ENCODE assay signal across 12 cellular contexts in the genomic region with DNA sequence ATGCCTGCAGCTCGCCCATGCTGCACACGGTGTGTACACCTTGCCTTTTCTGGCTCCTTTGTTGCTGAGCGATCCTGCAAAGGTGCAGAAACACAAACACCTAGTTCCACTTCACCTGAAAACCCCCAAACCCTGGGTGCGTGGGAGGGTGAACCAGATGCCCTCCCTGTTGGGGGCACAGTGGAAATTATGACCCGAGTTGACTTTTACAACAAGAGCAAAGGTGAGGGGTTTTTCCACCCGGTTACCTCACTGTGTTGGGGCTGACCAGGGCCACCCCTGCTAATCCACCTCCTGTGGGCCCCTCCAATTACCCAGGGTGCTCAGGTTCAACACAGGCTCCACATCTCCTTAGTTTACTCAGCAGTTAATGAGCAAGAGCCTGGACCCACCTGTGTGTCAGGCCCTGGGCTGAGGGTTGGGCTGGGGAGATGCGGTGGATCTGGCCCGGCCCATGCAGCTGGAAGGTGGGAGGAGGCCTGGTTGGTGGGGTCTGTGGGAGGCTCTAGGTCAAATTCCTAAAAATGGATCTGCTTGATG. TPM values are rescaled to one million over a fixed set of nuclear protein-coding genes. Genes with fewer than 3 reads are reported as not detected.
DNase-seq lines count a peak whose midpoint lies in the region; ATAC-seq and TF ChIP-seq lines count a peak whose summit lies in the region.
"Had no signal": no experiment of that assay in that cellular context is flagged by ENCODE, and none has a peak within 500 bp of the region (broad histone marks: within the 10 kb centered on the region; RNA-seq: fewer than 3 reads in every experiment).

No MANE protein-coding gene starts in this region.

- no peaks in the 10 kb centered on the region for H3K36me3 ChIP-seq in left lung

- peaks cover 0 to 12% of the 10 kb centered on the region in 2 donors for H3K9me3 ChIP-seq in left lung

- peaks cover 6% of the 10 kb centered on the region for H3K36me3 Mint-ChIP-seq in activated CD4-positive, alpha-beta T cell treated with anti-CD3 and anti-CD28 coated beads for 36 hours (ENCODE audit: low read depth)
- H3K36me3 Mint-ChIP-seq in activated CD8-positive, alpha-beta memory T cell treated with anti-CD3 and anti-CD28 coated beads, Interleukin-2, amount 10 ng/mL, durations not matched to agents 7 days and 5 days: peaks cover 11% of the 10 kb centered on the region
- peaks cover 19% of the 10 kb centered on the region for H3K36me3 Mint-ChIP-seq in stimulated activated naive CD8-positive, alpha-beta T cell treated with anti-CD3 and anti-CD28 coated beads, Interleukin-15, Interleukin-2, amounts not matched to agents 100 ng/mL and 50 ng/mL, for 24 hours (ENCODE audit: low read depth)

- H3K4me1 Mint-ChIP-seq in activated CD4-positive, alpha-beta T cell treated with anti-CD3 and anti-CD28 coated beads for 36 hours: peaks cover 38% of the 10 kb centered on the region
- peaks cover 53% of the 10 kb centered on the region for H3K4me1 Mint-ChIP-seq in activated CD8-positive, alpha-beta memory T cell treated with anti-CD3 and anti-CD28 coated beads, Interleukin-2, amount 10 ng/mL, durations not matched to agents 7 days and 5 days
- H3K4me1 Mint-ChIP-seq in stimulated activated naive CD8-positive, alpha-beta T cell treated with anti-CD3 and anti-CD28 coated beads, Interleukin-15, Interleukin-2, amounts not matched to agents 100 ng/mL and 50 ng/mL, for 24 hours (ENCODE audit: low read depth): peaks cover 72% of the 10 kb centered on the region

- no peak for TF ChIP-seq CTCF in left lung (IDR thresholded peaks at IDR 0.05)

- H3K27me3 ChIP-seq in left lung: no peaks in the 10 kb centered on the region

- peak; percentile 62 for ATAC-seq in activated CD4-positive, alpha-beta T cell treated with anti-CD3 and anti-CD28 coated beads for 36 hours
- no peak for ATAC-seq in activated CD8-positive, alpha-beta memory T cell treated with anti-CD3 and anti-CD28 coated beads, Interleukin-2, amount 10 ng/mL, durations not matched to agents 7 days and 5 days
- ATAC-seq in left lung (no peak), GM18498 (IDR thresholded peaks at IDR 0.05; ENCODE audit: unreplicated experiment) (no peak), HG03097 (IDR thresholded peaks at IDR 0.05; ENCODE audit: low FRiP score, unreplicated experiment) (no peak)
- ATAC-seq: naive thymus-derived CD4-positive, alpha-beta T cell; PC-3 had no signal

- DNase-seq in activated CD4-positive, alpha-beta T cell treated with anti-CD3 and anti-CD28 coated beads for 36 hours: peak; percentile 65
- DNase-seq in activated CD4-positive, alpha-beta T cell treated with anti-CD3 and anti-CD28 coated beads, Interleukin-2, amount 50 U/mL, for 1 hour: no peak
- no peak for DNase-seq in activated CD8-positive, alpha-beta memory T cell treated with anti-CD3 and anti-CD28 coated beads, Interleukin-2, amount 10 ng/mL, durations not matched to agents 7 days and 5 days
- DNase-seq in left lung: no peak
- no peak for DNase-seq in NCI-H2029 treated with DMSO at 0.1 percent for 48 hours (lab: John Stamatoyannopoulos, UW)
- DNase-seq: DMS79, NCI-H2081 treated with DMSO at 0.1 percent for 48 hours, PC-3 had no signal

- POLR2A ChIA-PET in activated CD4-positive, alpha-beta T cell treated with anti-CD3 and anti-CD28 coated beads for 36 hours (lab: Charles Lee): no interaction called here

- no peak overlapping the region for H3K4me3 ChIP-seq in left lung

- peaks cover 7% of the 10 kb centered on the region for H3K9me3 Mint-ChIP-seq in activated CD4-positive, alpha-beta T cell treated with anti-CD3 and anti-CD28 coated beads for 36 hours (ENCODE audit: low read depth)
- peaks cover 7% of the 10 kb centered on the region for H3K9me3 Mint-ChIP-seq in activated CD8-positive, alpha-beta memory T cell treated with anti-CD3 and anti-CD28 coated beads, Interleukin-2, amount 10 ng/mL, durations not matched to agents 7 days and 5 days (ENCODE audit: low read depth)
- H3K9me3 Mint-ChIP-seq in stimulated activated naive CD8-positive, alpha-beta T cell treated with anti-CD3 and anti-CD28 coated beads, Interleukin-15, Interleukin-2, amounts not matched to agents 100 ng/mL and 50 ng/mL, for 24 hours: peaks cover 8% of the 10 kb centered on the region

- H3K27me3 Mint-ChIP-seq in activated CD4-positive, alpha-beta T cell treated with anti-CD3 and anti-CD28 coated beads for 36 hours: no peaks in the 10 kb centered on the region
- peaks cover 23% of the 10 kb centered on the region for H3K27me3 Mint-ChIP-seq in activated CD8-positive, alpha-beta memory T cell treated with anti-CD3 and anti-CD28 coated beads, Interleukin-2, amount 10 ng/mL, durations not matched to agents 7 days and 5 days
- peaks cover 10% of the 10 kb centered on the region for H3K27me3 Mint-ChIP-seq in stimulated activated naive CD8-positive, alpha-beta T cell treated with anti-CD3 and anti-CD28 coated beads, Interleukin-15, Interleukin-2, amounts not matched to agents 100 ng/mL and 50 ng/mL, for 24 hours

- H3K27ac ChIP-seq in left lung: peak overlapping the region; percentile 74 to 83

- peak overlapping the region; percentile 80 for H3K27ac Mint-ChIP-seq in activated CD4-positive, alpha-beta T cell treated with anti-CD3 and anti-CD28 coated beads for 36 hours
- H3K27ac Mint-ChIP-seq in activated CD8-positive, alpha-beta memory T cell treated with anti-CD3 and anti-CD28 coated beads, Interleukin-2, amount 10 ng/mL, durations not matched to agents 7 days and 5 days: peak overlapping the region; percentile 34
- peak overlapping the region; percentile 90 for H3K27ac Mint-ChIP-seq in stimulated activated naive CD8-positive, alpha-beta T cell treated with anti-CD3 and anti-CD28 coated beads, Interleukin-15, Interleukin-2, amounts not matched to agents 100 ng/mL and 50 ng/mL, for 24 hours

- H3K4me1 ChIP-seq in left lung: peaks cover 5 to 41% of the 10 kb centered on the region in 2 donors

- intact Hi-C loops in activated CD4-positive, alpha-beta T cell treated with anti-CD3 and anti-CD28 coated beads for 36 hours (cut with DNase I, micrococcal nuclease): loop anchor here in 1 of 2 experiments (2.0 kb wide), 1 partner anchor 14 kb away; no protein-coding TSS in a partner anchor
- intact Hi-C loops in left lung (cut with DNase I): no loop called here

- CTCF ChIA-PET in activated CD4-positive, alpha-beta T cell treated with anti-CD3 and anti-CD28 coated beads for 36 hours (lab: Charles Lee): interaction anchor here (1.3 kb wide), 1 partner anchor 40 kb away, joined by 4 read pairs; no protein-coding TSS in a partner anchor
- CTCF ChIA-PET in activated CD8-positive, alpha-beta memory T cell treated with anti-CD3 and anti-CD28 coated beads, Interleukin-2, amount 10 ng/mL, durations not matched to agents 7 days and 5 days (lab: Charles Lee): interaction anchor here (1.0 kb wide), 1 partner anchor 10 kb away, joined by 3 read pairs; no protein-coding TSS in a partner anchor

- no peak overlapping the region for H3K4me3 Mint-ChIP-seq in activated CD4-positive, alpha-beta T cell treated with anti-CD3 and anti-CD28 coated beads for 36 hours
- H3K4me3 Mint-ChIP-seq in activated CD8-positive, alpha-beta memory T cell treated with anti-CD3 and anti-CD28 coated beads, Interleukin-2, amount 10 ng/mL, durations not matched to agents 7 days and 5 days: no peak overlapping the region
- H3K4me3 Mint-ChIP-seq in stimulated activated naive CD8-positive, alpha-beta T cell treated with anti-CD3 and anti-CD28 coated beads, Interleukin-15, Interleukin-2, amounts not matched to agents 100 ng/mL and 50 ng/mL, for 24 hours: peak overlapping the region; percentile 78

RNA-seq across cellular contexts. Expression of a gene that starts 42.1 kb away (rescaled TPM):
- 1 to 10 TPM; 4.7 to 5.7 TPM for total RNA-seq in activated CD4-positive, alpha-beta T cell treated with anti-CD3 and anti-CD28 coated beads for 36 hours
- 1 to 10 TPM in 1 of 2 experiments, under 1 TPM in 1; 0.32 to 4.7 TPM for total RNA-seq in activated CD8-positive, alpha-beta memory T cell treated with anti-CD3 and anti-CD28 coated beads, Interleukin-2, amount 10 ng/mL, durations not matched to agents 7 days and 5 days
- 10 to 100 TPM; 38.7 to 66.8 TPM for total RNA-seq in left lung
- total RNA-seq: PC-3 had no signal

Comparison
In these comparisons a context has a peak if more than half of its experiments do, and no peak if none do; other contexts are left out.
1. H3K27ac Mint-ChIP-seq: peak in every context shown above with its lines; median percentile 90 in stimulated activated naive CD8-positive, alpha-beta T cell treated with anti-CD3 and anti-CD28 coated beads, Interleukin-15, Interleukin-2, amounts not matched to agents 100 ng/mL and 50 ng/mL, for 24 hours; 80 in activated CD4-positive, alpha-beta T cell treated with anti-CD3 and anti-CD28 coated beads for 36 hours; 34 in activated CD8-positive, alpha-beta memory T cell treated with anti-CD3 and anti-CD28 coated beads, Interleukin-2, amount 10 ng/mL, durations not matched to agents 7 days and 5 days.
2. RNA of a gene that starts 42.1 kb away (total RNA-seq): 38.7 to 66.8 TPM in left lung; 4.7 to 5.7 TPM in activated CD4-positive, alpha-beta T cell treated with anti-CD3 and anti-CD28 coated beads for 36 hours and 0.32 to 4.7 TPM in activated CD8-positive, alpha-beta memory T cell treated with anti-CD3 and anti-CD28 coated beads, Interleukin-2, amount 10 ng/mL, durations not matched to agents 7 days and 5 days; every median in the first group is over 4 times any median in the second.